Comparison of ENCODE assay signal across 15 cellular contexts in genomic region chr12:120628919-120629318, GRCh38. TPM values are rescaled to one million over a fixed set of nuclear protein-coding genes. Genes with fewer than 3 reads are reported as not detected.
DNase-seq lines count a peak whose midpoint lies in the region; ATAC-seq and TF ChIP-seq lines count a peak whose summit lies in the region.
"Had no signal": no experiment of that assay in that cellular context is flagged by ENCODE, and none has a peak within 500 bp of the region (broad histone marks: within the 10 kb centered on the region; RNA-seq: fewer than 3 reads in every experiment).

No MANE protein-coding gene starts in this region.

- in situ Hi-C loops in G401 (cut with HindIII; ENCODE audit: low sequenced_read_pairs): no loop called here

- ATAC-seq in HG03135 (IDR thresholded peaks at IDR 0.05; ENCODE audit: unreplicated experiment) (no peak), GM19397 (IDR thresholded peaks at IDR 0.05; ENCODE audit: unreplicated experiment) (no peak), GM18873 (IDR thresholded peaks at IDR 0.05; ENCODE audit: low FRiP score, unreplicated experiment) (no peak)
- ATAC-seq in CD8-positive, alpha-beta T cell: no peak
- ATAC-seq: stimulated activated naive B cell treated with anti-CD40 and anti-IgM and Interleukin-4, amounts not matched to agents 10 μg/mL and 1 μg/mL and 100 μg/mL, for 72 hours had no signal

- H3K9ac ChIP-seq in endodermal cell (ENCODE audit: extremely low read depth, low read length, poor library complexity, severe bottlenecking): no peak overlapping the region

- H3K9me3 Mint-ChIP-seq in endodermal cell (no peaks in the 10 kb centered on the region), neural crest cell (no peaks in the 10 kb centered on the region)
- H3K9me3 Mint-ChIP-seq in CD8-positive, alpha-beta T cell: no peaks in the 10 kb centered on the region
- H3K9me3 Mint-ChIP-seq: activated B cell treated with CpG ODN at 0.5 μM for 24 hours; stimulated activated naive B cell treated with anti-CD40 and anti-IgM and Interleukin-4, amounts not matched to agents 10 μg/mL and 1 μg/mL and 100 μg/mL, for 72 hours had no signal

- H3K4me3 ChIP-seq in endodermal cell (ENCODE audit: low read length): no peak overlapping the region
- H3K4me3 ChIP-seq in CD8-positive, alpha-beta T cell (ENCODE audit: low read depth, low read length): no peak overlapping the region
- H3K4me3 ChIP-seq: esophagus muscularis mucosa had no signal

- H3K4me1 Mint-ChIP-seq in endodermal cell: no peaks in the 10 kb centered on the region
- H3K4me1 Mint-ChIP-seq in neural crest cell: peaks cover 17% of the 10 kb centered on the region
- H3K4me1 Mint-ChIP-seq in CD8-positive, alpha-beta T cell (ENCODE audit: low read depth): no peaks in the 10 kb centered on the region
- H3K4me1 Mint-ChIP-seq: activated B cell treated with CpG ODN at 0.5 μM for 24 hours; stimulated activated naive B cell treated with anti-CD40 and anti-IgM and Interleukin-4, amounts not matched to agents 10 μg/mL and 1 μg/mL and 100 μg/mL, for 72 hours had no signal

- H3K4me3 Mint-ChIP-seq in endodermal cell: no peak overlapping the region
- no peak overlapping the region for H3K4me3 Mint-ChIP-seq in neural crest cell
- no peak overlapping the region for H3K4me3 Mint-ChIP-seq in CD8-positive, alpha-beta T cell
- H3K4me3 Mint-ChIP-seq: activated B cell treated with CpG ODN at 0.5 μM for 24 hours; stimulated activated naive B cell treated with anti-CD40 and anti-IgM and Interleukin-4, amounts not matched to agents 10 μg/mL and 1 μg/mL and 100 μg/mL, for 72 hours had no signal

- TF ChIP-seq CTCF in endodermal cell (conservative IDR thresholded peaks at IDR 0.05) (peak; percentile 68), neural crest cell (conservative IDR thresholded peaks at IDR 0.05) (no peak)
- TF ChIP-seq CTCF in CD8-positive, alpha-beta T cell (IDR thresholded peaks at IDR 0.05): no peak

- H3K27me3 ChIP-seq in endodermal cell (ENCODE audit: control insufficient read depth, insufficient read depth, low read length, poor library complexity, severe bottlenecking): no peaks in the 10 kb centered on the region
- no peaks in the 10 kb centered on the region for H3K27me3 ChIP-seq in CD8-positive, alpha-beta T cell (ENCODE audit: insufficient read depth, low read length)

- H3K9me3 ChIP-seq in endodermal cell (ENCODE audit: control insufficient read depth, low read length): no peaks in the 10 kb centered on the region
- no peaks in the 10 kb centered on the region for H3K9me3 ChIP-seq in CD8-positive, alpha-beta T cell (ENCODE audit: low read length)
- H3K9me3 ChIP-seq: esophagus muscularis mucosa had no signal

- POLR2A ChIA-PET in CD8-positive, alpha-beta T cell (lab: Charles Lee): no interaction called here

- intact Hi-C loops in CD8-positive, alpha-beta T cell (cut with DNase I, micrococcal nuclease): no loop called here

- no peaks in the 10 kb centered on the region for H3K36me3 Mint-ChIP-seq in endodermal cell (ENCODE audit: low read depth)
- H3K36me3 Mint-ChIP-seq in neural crest cell (ENCODE audit: low read depth): no peaks in the 10 kb centered on the region
- no peaks in the 10 kb centered on the region for H3K36me3 Mint-ChIP-seq in CD8-positive, alpha-beta T cell
- H3K36me3 Mint-ChIP-seq: stimulated activated naive B cell treated with anti-CD40 and anti-IgM and Interleukin-4, amounts not matched to agents 10 μg/mL and 1 μg/mL and 100 μg/mL, for 72 hours had no signal

- H3K27ac ChIP-seq in endodermal cell (ENCODE audit: low read depth, low read length): no peak overlapping the region
- H3K27ac ChIP-seq in CD8-positive, alpha-beta T cell (ENCODE audit: low read depth, low read length): no peak overlapping the region
- H3K27ac ChIP-seq: esophagus muscularis mucosa had no signal

- H3K4me1 ChIP-seq in endodermal cell (ENCODE audit: control insufficient read depth, insufficient read depth, low read length): no peaks in the 10 kb centered on the region
- no peaks in the 10 kb centered on the region for H3K4me1 ChIP-seq in CD8-positive, alpha-beta T cell (ENCODE audit: insufficient read depth, low read length)
- H3K4me1 ChIP-seq: esophagus muscularis mucosa had no signal

- no peaks in the 10 kb centered on the region for H3K36me3 ChIP-seq in endodermal cell (ENCODE audit: control insufficient read depth, insufficient read depth, low read length)
- H3K36me3 ChIP-seq in CD8-positive, alpha-beta T cell (ENCODE audit: insufficient read depth, low read length): no peaks in the 10 kb centered on the region
- H3K36me3 ChIP-seq: esophagus muscularis mucosa had no signal

- H3K27ac Mint-ChIP-seq in endodermal cell (no peak overlapping the region), neural crest cell (ENCODE audit: unreplicated experiment) (no peak overlapping the region)
- no peak overlapping the region for H3K27ac Mint-ChIP-seq in CD8-positive, alpha-beta T cell
- H3K27ac Mint-ChIP-seq: activated B cell treated with CpG ODN at 0.5 μM for 24 hours; stimulated activated naive B cell treated with anti-CD40 and anti-IgM and Interleukin-4, amounts not matched to agents 10 μg/mL and 1 μg/mL and 100 μg/mL, for 72 hours had no signal

- CTCF ChIA-PET in CD8-positive, alpha-beta T cell (lab: Charles Lee): interaction anchor here (5.2 kb wide), 1 partner anchor 19 kb away, joined by 34 read pairs; no protein-coding TSS in a partner anchor

- no peaks in the 10 kb centered on the region for H3K27me3 Mint-ChIP-seq in endodermal cell (ENCODE audit: insufficient read depth)
- H3K27me3 Mint-ChIP-seq in neural crest cell (ENCODE audit: low read depth): peaks cover 3% of the 10 kb centered on the region
- H3K27me3 Mint-ChIP-seq in CD8-positive, alpha-beta T cell (ENCODE audit: low read depth): peaks cover 7% of the 10 kb centered on the region

- DNase-seq in G401 (ENCODE audit: low spot score): peak; percentile 72
- peak; percentile 19 for DNase-seq in NCI-H69 (lab: John Stamatoyannopoulos, UW)
- peak; percentile 91 for DNase-seq in endodermal cell
- DNase-seq in neural crest cell (ENCODE audit: low read depth, low spot score): peak; percentile 15
- DNase-seq in CD8-positive, alpha-beta T cell: no peak
- DNase-seq: activated B cell treated with CpG ODN at 0.5 μM for 24 hours; NCI-H2029; stimulated activated CD4-positive, alpha-beta T cell treated with anti-CD3 and anti-CD28 coated beads, Interleukin-15, amount 100 ng/mL, for 24 hours; stimulated activated naive B cell treated with anti-CD40 and anti-IgM and Interleukin-4, amounts not matched to agents 10 μg/mL and 1 μg/mL and 100 μg/mL, for 72 hours had no signal

- WGBS in endodermal cell (ENCODE audit: insufficient coverage in 1 of 2, insufficient read length in 1 of 2), 2 experiments: 34 to 47% methylated on average over 4 of the region's 4 CpGs

RNA-seq across cellular contexts. Expression of gene CABP1, which starts 11.5 kb away (rescaled TPM):
- total RNA-seq in G401 (2014; rRNA removed; shearing (Covaris generic)): 0.86 TPM in 1 of 2 replicates, not detected in the other
- under 1 TPM; 0.29 to 0.86 TPM for total RNA-seq in endodermal cell
- polyA plus RNA-seq in endodermal cell (2013, experiment 1 of 2): 0.93 TPM
- polyA plus RNA-seq in endodermal cell (2013, experiment 2 of 2): 1.2 TPM
- total RNA-seq in neural crest cell: 1.1 and 1.2 TPM in 2 replicates
- total RNA-seq in CD8-positive, alpha-beta T cell: not detected
- total RNA-seq: HT1080, RPMI7951 had no signal

RNA-seq across cellular contexts. Expression of gene POP5, which starts 47.7 kb away (rescaled TPM):
- total RNA-seq in G401 (2014; rRNA removed; shearing (Covaris generic)): 43.9 and 45.9 TPM in 2 replicates
- total RNA-seq in endodermal cell (10 to 100 TPM; 52.5 to 53.0 TPM), neural crest cell (49.7 and 55.8 TPM in 2 replicates)
- polyA plus RNA-seq in endodermal cell (2013, experiment 1 of 2): 48.1 TPM
- polyA plus RNA-seq in endodermal cell (2013, experiment 2 of 2): 39.1 TPM
- 10 to 100 TPM; 18.1 to 19.2 TPM for total RNA-seq in CD8-positive, alpha-beta T cell

RNA-seq across cellular contexts. Expression of gene MLEC, which starts 58.0 kb away (rescaled TPM):
- 85.9 and 106 TPM in 2 replicates for total RNA-seq in G401 (2014; rRNA removed; shearing (Covaris generic))
- total RNA-seq in endodermal cell (100 to 1,000 TPM; 188 to 195 TPM), neural crest cell (165 and 167 TPM in 2 replicates)
- 74.9 TPM for polyA plus RNA-seq in endodermal cell (2013, experiment 1 of 2)
- 85.2 TPM for polyA plus RNA-seq in endodermal cell (2013, experiment 2 of 2)
- 10 to 100 TPM; 20.3 to 22.5 TPM for total RNA-seq in CD8-positive, alpha-beta T cell

Comparison
In these comparisons a context has a peak if more than half of its experiments do, and no peak if none do; other contexts are left out.
1. DNase-seq: peak in G401 (single experiment), NCI-H69 (single experiment), endodermal cell (single experiment) and neural crest cell (single experiment); none in CD8-positive, alpha-beta T cell (0 of 7).